10 cellular contexts compared by ENCODE assay signal in genomic region chr4:73922766-73923630, GRCh38. TPM values are rescaled to one million over a fixed set of nuclear protein-coding genes. Genes with fewer than 3 reads are reported as not detected.
DNase-seq lines count a peak whose midpoint lies in the region; ATAC-seq and TF ChIP-seq lines count a peak whose summit lies in the region.
"Had no signal": no experiment of that assay in that cellular context is flagged by ENCODE, and none has a peak within 500 bp of the region (broad histone marks: within the 10 kb centered on the region; RNA-seq: fewer than 3 reads in every experiment).

No MANE protein-coding gene starts in this region.

- H3K9me3 ChIP-seq in skeletal muscle satellite cell (replicated peaks; ENCODE audit: low read length) = no peaks in the 10 kb centered on the region

- ATAC-seq in HG02623 (IDR thresholded peaks at IDR 0.05; ENCODE audit: unreplicated experiment) = no peak
- ATAC-seq in HG02981 (IDR thresholded peaks at IDR 0.05; ENCODE audit: unreplicated experiment) = no peak
- no peak for ATAC-seq in GM18873 (IDR thresholded peaks at IDR 0.05; ENCODE audit: low FRiP score, unreplicated experiment)

- peak; percentile 43 for TF ChIP-seq CTCF in epithelial cell of esophagus (IDR thresholded peaks at IDR 0.05; ENCODE audit: insufficient read depth, low read depth, low read length, missing control alignments)

- no peak overlapping the region for H3K4me2 ChIP-seq in skeletal muscle satellite cell (ENCODE audit: low read length)

- H3K36me3 ChIP-seq in skeletal muscle satellite cell (ENCODE audit: insufficient read depth, low read length) = no peaks in the 10 kb centered on the region

- H3K9ac ChIP-seq in skeletal muscle satellite cell (ENCODE audit: low read depth, low read length) = peak overlapping the region; percentile 50

- H3K4me1 ChIP-seq in skeletal muscle satellite cell (ENCODE audit: control insufficient read depth, insufficient read depth, low read length) = peaks cover 23% of the 10 kb centered on the region

- H3K27me3 ChIP-seq in skeletal muscle satellite cell (ENCODE audit: control insufficient read depth, insufficient read depth, low read length) = no peaks in the 10 kb centered on the region

- H3K4me3 ChIP-seq in epithelial cell of esophagus (ENCODE audit: low read length) (no peak overlapping the region), skeletal muscle satellite cell (ENCODE audit: low read length) (no peak overlapping the region)

- DNase-seq in NCI-H1417 (lab: John Stamatoyannopoulos, UW) (peak; percentile 3 to 52 (median 22)), NCI-H1417 treated with DMSO at 0.1 percent for 48 hours (lab: John Stamatoyannopoulos, UW) (no peak), NCI-H69 (lab: John Stamatoyannopoulos, UW) (peak; percentile 13), epithelial cell of esophagus (ENCODE audit: low read depth) (peak; percentile 48)
- DNase-seq: stimulated activated CD4-positive, alpha-beta T cell treated with anti-CD3 and anti-CD28 coated beads, Interleukin-2, amount 100 ng/mL, for 48 hours had no signal

RNA-seq across cellular contexts. Expression of gene CXCL1, which starts 53.8 kb away (rescaled TPM):
- 81.4 and 235 TPM in 2 replicates for total RNA-seq in skeletal muscle satellite cell (2012; rRNA removed)
- total RNA-seq: B cell had no signal

RNA-seq across cellular contexts. Expression of gene PF4, which starts 58.8 kb away (rescaled TPM):
- 3.5 and 8.4 TPM in 2 replicates for total RNA-seq in skeletal muscle satellite cell (2012; rRNA removed)
